10 cellular contexts compared by ENCODE assay signal in the genomic region with DNA sequence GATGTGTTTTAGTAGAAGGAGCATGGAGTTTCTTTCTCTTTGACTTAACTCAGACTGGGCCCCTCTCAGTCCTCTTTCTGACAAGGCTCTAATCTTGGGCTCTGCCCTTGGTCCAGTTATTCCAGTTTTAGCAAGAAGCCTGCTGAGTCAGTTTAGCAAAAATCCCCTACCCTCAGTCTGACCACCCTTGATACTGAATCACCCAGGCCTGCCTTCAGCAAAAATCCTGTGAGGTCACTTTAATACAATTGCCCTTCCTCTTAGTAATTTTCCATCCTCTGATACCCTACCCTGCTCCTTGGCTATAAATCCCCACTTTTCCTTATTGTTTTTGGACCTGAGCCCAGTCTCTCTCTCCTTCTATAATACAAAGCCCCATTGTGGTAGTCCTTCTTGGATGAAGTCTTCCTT.
DNase-seq lines count a peak whose midpoint lies in the region; ATAC-seq and FAIRE-seq lines count a peak whose summit lies in the region.
"Had no signal": no experiment of that assay in that cellular context is flagged by ENCODE, and none has a peak within 500 bp of the region (broad histone marks: within the 10 kb centered on the region; RNA-seq: fewer than 3 reads in every experiment).

No MANE protein-coding gene starts in this region.

- in situ Hi-C loops in G401 (cut with HindIII; ENCODE audit: low sequenced_read_pairs): no loop called here

- ATAC-seq in sciatic nerve: peak; percentile 62
- no peak for ATAC-seq in HG03439 (IDR thresholded peaks at IDR 0.05; ENCODE audit: unreplicated experiment)
- ATAC-seq in GM19467 (IDR thresholded peaks at IDR 0.05; ENCODE audit: unreplicated experiment): no peak

- DNase-seq in H4 (ENCODE audit: low spot score) (peak; percentile 85), RCC 7860 (ENCODE audit: low spot score) (peak; percentile 95), fibroblast of gingiva (ENCODE audit: low read depth) (peak; percentile 44), sciatic nerve (ENCODE audit: low spot score) (no peak), G401 (ENCODE audit: low spot score) (no peak)
- DNase-seq in activated CD8-positive, alpha-beta memory T cell treated with anti-CD3 and anti-CD28 coated beads, Interleukin-2, amount 50 U/mL, for 4 hours: no peak
- DNase-seq: anterior cingulate cortex, NCI-H1436 treated with DMSO at 0.1 percent for 48 hours had no signal

- intact Hi-C loops in sciatic nerve (cut with DNase I): no loop called here

- peak; percentile 95 for FAIRE-seq in RCC 7860 (lab: Jason Lieb, UNC)

Comparison
In these comparisons a context has a peak if more than half of its experiments do, and no peak if none do; other contexts are left out.
1. DNase-seq: peak in H4 (single experiment), RCC 7860 (single experiment) and fibroblast of gingiva (single experiment); none in sciatic nerve (single experiment), activated CD8-positive, alpha-beta memory T cell treated with anti-CD3 and anti-CD28 coated beads, Interleukin-2, amount 50 U/mL, for 4 hours (single experiment) and G401 (single experiment).